ENCODE assay signal across 8 cellular contexts in genomic region chr9:89359018-89359417, GRCh38. TPM values are rescaled to one million over a fixed set of nuclear protein-coding genes. Genes with fewer than 3 reads are reported as not detected.
DNase-seq lines count a peak whose midpoint lies in the region; ATAC-seq, FAIRE-seq and TF ChIP-seq lines count a peak whose summit lies in the region.

No MANE protein-coding gene starts in this region.

- no peak for FAIRE-seq in HTR-8/SVneo (lab: Jason Lieb, UNC)

- no peak for ATAC-seq in CD4-positive, CD25-positive, alpha-beta regulatory T cell (ENCODE audit: low read depth in 2 of 2)
- no peak for ATAC-seq in HG03565 (IDR thresholded peaks at IDR 0.05; ENCODE audit: unreplicated experiment)

- peak overlapping the region; percentile 42 to 82 (median 49) for H3K27ac Mint-ChIP-seq in CD4-positive, CD25-positive, alpha-beta regulatory T cell
- no peak overlapping the region for H3K27ac Mint-ChIP-seq in osteocyte (ENCODE audit: unreplicated experiment)

- no peaks in the 10 kb centered on the region for H3K9me3 ChIP-seq in CD4-positive, CD25-positive, alpha-beta regulatory T cell (ENCODE audit: control insufficient read depth in 2 of 2, low read length in 2 of 2)

- no peaks in the 10 kb centered on the region for H3K27me3 ChIP-seq in CD4-positive, CD25-positive, alpha-beta regulatory T cell (ENCODE audit: control insufficient read depth, insufficient read depth, low read length)

- no peak overlapping the region for H3K4me3 Mint-ChIP-seq in CD4-positive, CD25-positive, alpha-beta regulatory T cell
- H3K4me3 Mint-ChIP-seq in osteocyte (ENCODE audit: unreplicated experiment), result no peak overlapping the region

- peaks cover 0 to 22% (median 11%) of the 10 kb centered on the region in 4 donors for H3K4me1 Mint-ChIP-seq in CD4-positive, CD25-positive, alpha-beta regulatory T cell
- no peaks in the 10 kb centered on the region for H3K4me1 Mint-ChIP-seq in osteocyte (ENCODE audit: unreplicated experiment)

- DNase-seq in CD4-positive, CD25-positive, alpha-beta regulatory T cell, result no peak
- peak; percentile 77 for DNase-seq in NCI-H1105 treated with DMSO at 0.1 percent for 48 hours (lab: John Stamatoyannopoulos, UW)
- peak; percentile 14 for DNase-seq in myocyte (ENCODE audit: low read depth)
- DNase-seq in HTR-8/SVneo (ENCODE audit: insufficient read length, low spot score), result no peak
- DNase-seq in effector CD8-positive, alpha-beta T cell (lab: John Stamatoyannopoulos, UW), result no peak
- DNase-seq in osteocyte (ENCODE audit: extremely low spot score, unreplicated experiment), result no peak

- peaks cover 44% of the 10 kb centered on the region for H3K36me3 Mint-ChIP-seq in CD4-positive, CD25-positive, alpha-beta regulatory T cell
- H3K36me3 Mint-ChIP-seq in osteocyte (ENCODE audit: unreplicated experiment), result peaks cover 65% of the 10 kb centered on the region

- no peak overlapping the region for H3K27ac ChIP-seq in CD4-positive, CD25-positive, alpha-beta regulatory T cell (ENCODE audit: insufficient read depth, low read length, poor library complexity, severe bottlenecking)
- H3K27ac ChIP-seq in angular gyrus (ENCODE audit: low read depth, low read length), result peak overlapping the region; percentile 71

- no peaks in the 10 kb centered on the region for H3K27me3 Mint-ChIP-seq in CD4-positive, CD25-positive, alpha-beta regulatory T cell
- no peaks in the 10 kb centered on the region for H3K27me3 Mint-ChIP-seq in osteocyte (ENCODE audit: unreplicated experiment)

- no peaks in the 10 kb centered on the region for H3K4me1 ChIP-seq in CD4-positive, CD25-positive, alpha-beta regulatory T cell (ENCODE audit: control insufficient read depth, insufficient read depth, low read length, poor library complexity, severe bottlenecking)

- H3K4me3 ChIP-seq in CD4-positive, CD25-positive, alpha-beta regulatory T cell (ENCODE audit: low read depth, low read length), result no peak overlapping the region

- H3K36me3 ChIP-seq in CD4-positive, CD25-positive, alpha-beta regulatory T cell (ENCODE audit: control insufficient read depth, insufficient read depth, low read length), result peaks cover 87% of the 10 kb centered on the region

- no peak for TF ChIP-seq CTCF in osteocyte (IDR thresholded peaks at IDR 0.05)

- no peaks in the 10 kb centered on the region for H3K9me3 Mint-ChIP-seq in CD4-positive, CD25-positive, alpha-beta regulatory T cell
- H3K9me3 Mint-ChIP-seq in osteocyte (ENCODE audit: unreplicated experiment), result no peaks in the 10 kb centered on the region

RNA-seq across cellular contexts. Expression of gene SECISBP2, which starts 40.7 kb away (rescaled TPM):
- 129 TPM for total RNA-seq in CD4-positive, CD25-positive, alpha-beta regulatory T cell
- 10 to 100 TPM; 19.2 to 38.3 (median 24.7) TPM for polyA plus RNA-seq in CD4-positive, CD25-positive, alpha-beta regulatory T cell
- 22.6 and 26.4 TPM in 2 replicates for total RNA-seq in myocyte
- polyA plus RNA-seq in myocyte (2012), result 13.0 TPM
- total RNA-seq in osteocyte, result 30.6 and 31.5 TPM in 2 replicates

RNA-seq across cellular contexts. Expression of gene CKS2, which starts 48.0 kb away (rescaled TPM):
- 35.2 TPM for total RNA-seq in CD4-positive, CD25-positive, alpha-beta regulatory T cell
- polyA plus RNA-seq in CD4-positive, CD25-positive, alpha-beta regulatory T cell, result 10 to 100 TPM; 28.6 to 53.0 (median 44.0) TPM
- total RNA-seq in myocyte (18.6 and 25.5 TPM in 2 replicates), osteocyte (23.7 and 29.2 TPM in 2 replicates)
- polyA plus RNA-seq in myocyte (2012), result 21.1 TPM

Comparison
In these comparisons a context has a peak if more than half of its experiments do, and no peak if none do; other contexts are left out.
1. DNase-seq: peak in NCI-H1105 treated with DMSO at 0.1 percent for 48 hours (single experiment) and myocyte (single experiment); none in CD4-positive, CD25-positive, alpha-beta regulatory T cell (0 of 3), HTR-8/SVneo (single experiment), effector CD8-positive, alpha-beta T cell (single experiment) and osteocyte (single experiment).